ENCODE assay signal across 1 cellular context in the genomic region with DNA sequence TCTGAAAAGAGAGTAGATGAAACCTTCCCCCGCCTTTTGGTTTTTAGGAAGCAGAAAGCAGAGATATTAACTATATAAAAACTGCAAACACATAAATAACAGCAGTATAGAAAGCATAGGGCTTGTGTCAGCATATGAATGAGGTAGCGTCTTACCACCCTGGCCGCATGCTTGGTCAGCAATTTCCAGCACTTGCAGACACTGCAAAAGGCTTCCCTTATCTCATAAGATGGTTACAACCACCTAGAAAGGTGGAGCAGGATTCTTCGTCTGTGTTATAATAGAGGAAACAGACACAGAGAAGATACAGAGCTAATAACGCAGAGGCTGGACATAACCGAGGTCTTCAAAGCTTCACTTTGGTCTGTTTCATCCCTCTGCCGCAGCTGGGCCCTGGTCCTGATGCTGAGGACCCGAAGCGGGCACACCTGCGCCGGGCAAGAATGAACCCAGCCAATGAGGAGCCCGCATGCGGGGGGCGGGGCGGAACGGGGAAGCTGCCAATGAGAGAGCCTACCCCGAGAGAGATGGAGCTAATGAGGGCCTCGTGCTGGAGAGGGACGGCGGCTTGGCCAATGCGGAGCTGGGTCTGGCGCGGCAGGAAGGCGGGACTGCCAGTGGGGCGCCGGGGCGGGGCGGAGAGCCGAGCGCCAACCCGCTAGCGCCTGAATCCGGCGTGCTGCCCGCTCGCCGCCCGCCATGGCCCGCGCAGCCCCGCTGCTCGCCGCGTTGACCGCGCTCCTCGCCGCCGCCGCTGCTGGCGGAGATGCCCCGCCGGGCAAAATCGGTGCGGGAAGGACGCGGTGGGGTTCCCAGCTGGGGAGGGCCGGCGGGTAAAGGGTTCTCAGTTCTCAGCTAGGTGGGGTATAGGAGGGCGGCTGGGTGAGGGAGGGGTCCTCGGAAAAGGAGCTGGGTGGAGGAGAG.
A peak's percentile ranks its signal among the peaks of the same experiment; 100 is the strongest.
TF ChIP-seq lines count a peak whose summit lies in the region.

A gene with protein sequence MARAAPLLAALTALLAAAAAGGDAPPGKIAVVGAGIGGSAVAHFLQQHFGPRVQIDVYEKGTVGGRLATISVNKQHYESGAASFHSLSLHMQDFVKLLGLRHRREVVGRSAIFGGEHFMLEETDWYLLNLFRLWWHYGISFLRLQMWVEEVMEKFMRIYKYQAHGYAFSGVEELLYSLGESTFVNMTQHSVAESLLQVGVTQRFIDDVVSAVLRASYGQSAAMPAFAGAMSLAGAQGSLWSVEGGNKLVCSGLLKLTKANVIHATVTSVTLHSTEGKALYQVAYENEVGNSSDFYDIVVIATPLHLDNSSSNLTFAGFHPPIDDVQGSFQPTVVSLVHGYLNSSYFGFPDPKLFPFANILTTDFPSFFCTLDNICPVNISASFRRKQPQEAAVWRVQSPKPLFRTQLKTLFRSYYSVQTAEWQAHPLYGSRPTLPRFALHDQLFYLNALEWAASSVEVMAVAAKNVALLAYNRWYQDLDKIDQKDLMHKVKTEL (plus strand): TSS at position 677 of the 924 bp plus-strand sequence. CDS start 23 bp downstream, at position 700.

TF ChIP-seq in GM12878, 131 proteins besides CTCF, POLR2A, EP300 and RAD21 (continued from another document and continues in another):
- TF ChIP-seq, protein P1, sequence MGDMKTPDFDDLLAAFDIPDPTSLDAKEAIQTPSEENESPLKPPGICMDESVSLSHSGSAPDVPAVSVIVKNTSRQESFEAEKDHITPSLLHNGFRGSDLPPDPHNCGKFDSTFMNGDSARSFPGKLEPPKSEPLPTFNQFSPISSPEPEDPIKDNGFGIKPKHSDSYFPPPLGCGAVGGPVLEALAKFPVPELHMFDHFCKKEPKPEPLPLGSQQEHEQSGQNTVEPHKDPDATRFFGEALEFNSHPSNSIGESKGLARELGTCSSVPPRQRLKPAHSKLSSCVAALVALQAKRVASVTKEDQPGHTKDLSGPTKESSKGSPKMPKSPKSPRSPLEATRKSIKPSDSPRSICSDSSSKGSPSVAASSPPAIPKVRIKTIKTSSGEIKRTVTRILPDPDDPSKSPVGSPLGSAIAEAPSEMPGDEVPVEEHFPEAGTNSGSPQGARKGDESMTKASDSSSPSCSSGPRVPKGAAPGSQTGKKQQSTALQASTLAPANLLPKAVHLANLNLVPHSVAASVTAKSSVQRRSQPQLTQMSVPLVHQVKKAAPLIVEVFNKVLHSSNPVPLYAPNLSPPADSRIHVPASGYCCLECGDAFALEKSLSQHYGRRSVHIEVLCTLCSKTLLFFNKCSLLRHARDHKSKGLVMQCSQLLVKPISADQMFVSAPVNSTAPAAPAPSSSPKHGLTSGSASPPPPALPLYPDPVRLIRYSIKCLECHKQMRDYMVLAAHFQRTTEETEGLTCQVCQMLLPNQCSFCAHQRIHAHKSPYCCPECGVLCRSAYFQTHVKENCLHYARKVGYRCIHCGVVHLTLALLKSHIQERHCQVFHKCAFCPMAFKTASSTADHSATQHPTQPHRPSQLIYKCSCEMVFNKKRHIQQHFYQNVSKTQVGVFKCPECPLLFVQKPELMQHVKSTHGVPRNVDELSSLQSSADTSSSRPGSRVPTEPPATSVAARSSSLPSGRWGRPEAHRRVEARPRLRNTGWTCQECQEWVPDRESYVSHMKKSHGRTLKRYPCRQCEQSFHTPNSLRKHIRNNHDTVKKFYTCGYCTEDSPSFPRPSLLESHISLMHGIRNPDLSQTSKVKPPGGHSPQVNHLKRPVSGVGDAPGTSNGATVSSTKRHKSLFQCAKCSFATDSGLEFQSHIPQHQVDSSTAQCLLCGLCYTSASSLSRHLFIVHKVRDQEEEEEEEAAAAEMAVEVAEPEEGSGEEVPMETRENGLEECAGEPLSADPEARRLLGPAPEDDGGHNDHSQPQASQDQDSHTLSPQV (IDR thresholded peaks at IDR 0.05): no peak
- TF ChIP-seq SUZ12 (IDR thresholded peaks at IDR 0.05; ENCODE audit: unreplicated experiment): no peak
- TF ChIP-seq BMI1 (IDR thresholded peaks at IDR 0.05; ENCODE audit: borderline replicate concordance): no peak
- TF ChIP-seq, protein P2, sequence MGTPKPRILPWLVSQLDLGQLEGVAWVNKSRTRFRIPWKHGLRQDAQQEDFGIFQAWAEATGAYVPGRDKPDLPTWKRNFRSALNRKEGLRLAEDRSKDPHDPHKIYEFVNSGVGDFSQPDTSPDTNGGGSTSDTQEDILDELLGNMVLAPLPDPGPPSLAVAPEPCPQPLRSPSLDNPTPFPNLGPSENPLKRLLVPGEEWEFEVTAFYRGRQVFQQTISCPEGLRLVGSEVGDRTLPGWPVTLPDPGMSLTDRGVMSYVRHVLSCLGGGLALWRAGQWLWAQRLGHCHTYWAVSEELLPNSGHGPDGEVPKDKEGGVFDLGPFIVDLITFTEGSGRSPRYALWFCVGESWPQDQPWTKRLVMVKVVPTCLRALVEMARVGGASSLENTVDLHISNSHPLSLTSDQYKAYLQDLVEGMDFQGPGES (IDR thresholded peaks at IDR 0.05): peak; percentile 93
- TF ChIP-seq, protein P3, sequence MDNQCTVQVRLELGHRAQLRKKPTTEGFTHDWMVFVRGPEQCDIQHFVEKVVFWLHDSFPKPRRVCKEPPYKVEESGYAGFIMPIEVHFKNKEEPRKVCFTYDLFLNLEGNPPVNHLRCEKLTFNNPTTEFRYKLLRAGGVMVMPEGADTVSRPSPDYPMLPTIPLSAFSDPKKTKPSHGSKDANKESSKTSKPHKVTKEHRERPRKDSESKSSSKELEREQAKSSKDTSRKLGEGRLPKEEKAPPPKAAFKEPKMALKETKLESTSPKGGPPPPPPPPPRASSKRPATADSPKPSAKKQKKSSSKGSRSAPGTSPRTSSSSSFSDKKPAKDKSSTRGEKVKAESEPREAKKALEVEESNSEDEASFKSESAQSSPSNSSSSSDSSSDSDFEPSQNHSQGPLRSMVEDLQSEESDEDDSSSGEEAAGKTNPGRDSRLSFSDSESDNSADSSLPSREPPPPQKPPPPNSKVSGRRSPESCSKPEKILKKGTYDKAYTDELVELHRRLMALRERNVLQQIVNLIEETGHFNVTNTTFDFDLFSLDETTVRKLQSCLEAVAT (IDR thresholded peaks at IDR 0.05): 0 out of 2 replicates have a peak, but pooled peaks have one; percentile 14
- no peak for TF ChIP-seq ZZZ3 (IDR thresholded peaks at IDR 0.05; ENCODE audit: control insufficient read depth, insufficient read length, low read depth)
- TF ChIP-seq NFYA (IDR thresholded peaks at IDR 0.05; ENCODE audit: borderline replicate concordance, low read depth, low read length): peak; percentile 49; the same call in 1 of the 2 replicates
- TF ChIP-seq RFX5 (IDR thresholded peaks at IDR 0.05; ENCODE audit: low read depth, low read length): 0 out of 2 replicates have a peak, but pooled peaks have one; percentile 42
- TF ChIP-seq IKZF1 (conservative IDR thresholded peaks at IDR 0.05): peak; percentile 66
- TF ChIP-seq NR2F1 (conservative IDR thresholded peaks at IDR 0.05): peak; percentile 47
- TF ChIP-seq, protein P4, sequence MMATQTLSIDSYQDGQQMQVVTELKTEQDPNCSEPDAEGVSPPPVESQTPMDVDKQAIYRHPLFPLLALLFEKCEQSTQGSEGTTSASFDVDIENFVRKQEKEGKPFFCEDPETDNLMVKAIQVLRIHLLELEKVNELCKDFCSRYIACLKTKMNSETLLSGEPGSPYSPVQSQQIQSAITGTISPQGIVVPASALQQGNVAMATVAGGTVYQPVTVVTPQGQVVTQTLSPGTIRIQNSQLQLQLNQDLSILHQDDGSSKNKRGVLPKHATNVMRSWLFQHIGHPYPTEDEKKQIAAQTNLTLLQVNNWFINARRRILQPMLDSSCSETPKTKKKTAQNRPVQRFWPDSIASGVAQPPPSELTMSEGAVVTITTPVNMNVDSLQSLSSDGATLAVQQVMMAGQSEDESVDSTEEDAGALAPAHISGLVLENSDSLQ (IDR thresholded peaks at IDR 0.05): peak; percentile 98
- no peak for TF ChIP-seq YBX1 (IDR thresholded peaks at IDR 0.05)
- TF ChIP-seq EZH2 (IDR thresholded peaks at IDR 0.05; ENCODE audit: borderline replicate concordance, control insufficient read depth, low read depth, low read length): no peak
- TF ChIP-seq LARP7 (IDR thresholded peaks at IDR 0.05): 0 out of 2 replicates have a peak, but pooled peaks have one; percentile 74
- TF ChIP-seq, protein P5, sequence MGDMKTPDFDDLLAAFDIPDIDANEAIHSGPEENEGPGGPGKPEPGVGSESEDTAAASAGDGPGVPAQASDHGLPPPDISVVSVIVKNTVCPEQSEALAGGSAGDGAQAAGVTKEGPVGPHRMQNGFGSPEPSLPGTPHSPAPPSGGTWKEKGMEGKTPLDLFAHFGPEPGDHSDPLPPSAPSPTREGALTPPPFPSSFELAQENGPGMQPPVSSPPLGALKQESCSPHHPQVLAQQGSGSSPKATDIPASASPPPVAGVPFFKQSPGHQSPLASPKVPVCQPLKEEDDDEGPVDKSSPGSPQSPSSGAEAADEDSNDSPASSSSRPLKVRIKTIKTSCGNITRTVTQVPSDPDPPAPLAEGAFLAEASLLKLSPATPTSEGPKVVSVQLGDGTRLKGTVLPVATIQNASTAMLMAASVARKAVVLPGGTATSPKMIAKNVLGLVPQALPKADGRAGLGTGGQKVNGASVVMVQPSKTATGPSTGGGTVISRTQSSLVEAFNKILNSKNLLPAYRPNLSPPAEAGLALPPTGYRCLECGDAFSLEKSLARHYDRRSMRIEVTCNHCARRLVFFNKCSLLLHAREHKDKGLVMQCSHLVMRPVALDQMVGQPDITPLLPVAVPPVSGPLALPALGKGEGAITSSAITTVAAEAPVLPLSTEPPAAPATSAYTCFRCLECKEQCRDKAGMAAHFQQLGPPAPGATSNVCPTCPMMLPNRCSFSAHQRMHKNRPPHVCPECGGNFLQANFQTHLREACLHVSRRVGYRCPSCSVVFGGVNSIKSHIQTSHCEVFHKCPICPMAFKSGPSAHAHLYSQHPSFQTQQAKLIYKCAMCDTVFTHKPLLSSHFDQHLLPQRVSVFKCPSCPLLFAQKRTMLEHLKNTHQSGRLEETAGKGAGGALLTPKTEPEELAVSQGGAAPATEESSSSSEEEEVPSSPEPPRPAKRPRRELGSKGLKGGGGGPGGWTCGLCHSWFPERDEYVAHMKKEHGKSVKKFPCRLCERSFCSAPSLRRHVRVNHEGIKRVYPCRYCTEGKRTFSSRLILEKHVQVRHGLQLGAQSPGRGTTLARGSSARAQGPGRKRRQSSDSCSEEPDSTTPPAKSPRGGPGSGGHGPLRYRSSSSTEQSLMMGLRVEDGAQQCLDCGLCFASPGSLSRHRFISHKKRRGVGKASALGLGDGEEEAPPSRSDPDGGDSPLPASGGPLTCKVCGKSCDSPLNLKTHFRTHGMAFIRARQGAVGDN (IDR thresholded peaks at IDR 0.05): peak; percentile 88
- no peak for TF ChIP-seq MTA3 (IDR thresholded peaks at IDR 0.05; ENCODE audit: borderline replicate concordance, low read length)
- TF ChIP-seq CHD1 (IDR thresholded peaks at IDR 0.05; ENCODE audit: low read depth, low read length): peak; percentile 90; the same call in 1 of the 2 replicates
- no peak for TF ChIP-seq KDM1A (IDR thresholded peaks at IDR 0.05; ENCODE audit: borderline replicate concordance)
- TF ChIP-seq, protein P6, sequence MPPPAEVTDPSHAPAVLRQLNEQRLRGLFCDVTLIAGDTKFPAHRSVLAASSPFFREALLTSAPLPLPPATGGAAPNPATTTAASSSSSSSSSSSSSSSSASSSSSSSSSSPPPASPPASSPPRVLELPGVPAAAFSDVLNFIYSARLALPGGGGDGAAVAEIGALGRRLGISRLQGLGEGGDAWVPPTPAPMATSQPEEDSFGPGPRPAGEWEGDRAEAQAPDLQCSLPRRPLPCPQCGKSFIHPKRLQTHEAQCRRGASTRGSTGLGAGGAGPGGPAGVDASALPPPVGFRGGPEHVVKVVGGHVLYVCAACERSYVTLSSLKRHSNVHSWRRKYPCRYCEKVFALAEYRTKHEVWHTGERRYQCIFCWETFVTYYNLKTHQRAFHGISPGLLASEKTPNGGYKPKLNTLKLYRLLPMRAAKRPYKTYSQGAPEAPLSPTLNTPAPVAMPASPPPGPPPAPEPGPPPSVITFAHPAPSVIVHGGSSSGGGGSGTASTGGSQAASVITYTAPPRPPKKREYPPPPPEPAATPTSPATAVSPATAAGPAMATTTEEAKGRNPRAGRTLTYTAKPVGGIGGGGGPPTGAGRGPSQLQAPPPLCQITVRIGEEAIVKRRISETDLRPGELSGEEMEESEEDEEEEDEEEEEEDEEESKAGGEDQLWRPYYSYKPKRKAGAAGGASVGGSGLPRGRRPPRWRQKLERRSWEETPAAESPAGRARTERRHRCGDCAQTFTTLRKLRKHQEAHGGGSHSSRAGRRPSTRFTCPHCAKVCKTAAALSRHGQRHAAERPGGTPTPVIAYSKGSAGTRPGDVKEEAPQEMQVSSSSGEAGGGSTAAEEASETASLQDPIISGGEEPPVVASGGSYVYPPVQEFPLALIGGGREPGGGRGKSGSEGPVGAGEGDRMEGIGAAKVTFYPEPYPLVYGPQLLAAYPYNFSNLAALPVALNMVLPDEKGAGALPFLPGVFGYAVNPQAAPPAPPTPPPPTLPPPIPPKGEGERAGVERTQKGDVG (CRISPR knock-in tag; IDR thresholded peaks at IDR 0.05): no peak
- no peak for TF ChIP-seq EED (IDR thresholded peaks at IDR 0.05; ENCODE audit: low read depth)
- TF ChIP-seq, protein P7, sequence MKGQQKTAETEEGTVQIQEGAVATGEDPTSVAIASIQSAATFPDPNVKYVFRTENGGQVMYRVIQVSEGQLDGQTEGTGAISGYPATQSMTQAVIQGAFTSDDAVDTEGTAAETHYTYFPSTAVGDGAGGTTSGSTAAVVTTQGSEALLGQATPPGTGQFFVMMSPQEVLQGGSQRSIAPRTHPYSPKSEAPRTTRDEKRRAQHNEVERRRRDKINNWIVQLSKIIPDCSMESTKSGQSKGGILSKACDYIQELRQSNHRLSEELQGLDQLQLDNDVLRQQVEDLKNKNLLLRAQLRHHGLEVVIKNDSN (IDR thresholded peaks at IDR 0.05; ENCODE audit: borderline replicate concordance, extremely low read length, insufficient read depth, low read depth, low read length): peak; percentile 21
- no peak for TF ChIP-seq TCF12 (IDR thresholded peaks at IDR 0.05; ENCODE audit: low read depth, low read length)
- no peak for TF ChIP-seq NR2C2 (IDR thresholded peaks at IDR 0.05; ENCODE audit: borderline replicate concordance, control insufficient read depth, insufficient read length, low read depth)
- no peak for TF ChIP-seq TAF1 (IDR thresholded peaks at IDR 0.05; ENCODE audit: borderline replicate concordance, low read depth, low read length)
- TF ChIP-seq ESRRA (IDR thresholded peaks at IDR 0.05; ENCODE audit: low read length): no peak
- peak; percentile 70 for TF ChIP-seq FOS (IDR thresholded peaks at IDR 0.05; ENCODE audit: borderline replicate concordance, extremely low read depth, insufficient read length)
- no peak for TF ChIP-seq SUPT20H (IDR thresholded peaks at IDR 0.05; ENCODE audit: borderline replicate concordance, control insufficient read depth, low read depth, low read length)
- TF ChIP-seq, protein P8, sequence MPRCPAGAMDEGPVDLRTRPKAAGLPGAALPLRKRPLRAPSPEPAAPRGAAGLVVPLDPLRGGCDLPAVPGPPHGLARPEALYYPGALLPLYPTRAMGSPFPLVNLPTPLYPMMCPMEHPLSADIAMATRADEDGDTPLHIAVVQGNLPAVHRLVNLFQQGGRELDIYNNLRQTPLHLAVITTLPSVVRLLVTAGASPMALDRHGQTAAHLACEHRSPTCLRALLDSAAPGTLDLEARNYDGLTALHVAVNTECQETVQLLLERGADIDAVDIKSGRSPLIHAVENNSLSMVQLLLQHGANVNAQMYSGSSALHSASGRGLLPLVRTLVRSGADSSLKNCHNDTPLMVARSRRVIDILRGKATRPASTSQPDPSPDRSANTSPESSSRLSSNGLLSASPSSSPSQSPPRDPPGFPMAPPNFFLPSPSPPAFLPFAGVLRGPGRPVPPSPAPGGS (IDR thresholded peaks at IDR 0.05; ENCODE audit: borderline replicate concordance, insufficient read depth, low read depth, low read length, poor library complexity, severe bottlenecking): no peak
- TF ChIP-seq ATF7 (IDR thresholded peaks at IDR 0.05; ENCODE audit: low read depth): peak; percentile 98
- no peak for TF ChIP-seq BCL11A (IDR thresholded peaks at IDR 0.05; ENCODE audit: low read depth, low read length)
- no peak; the same call in 1 of the 2 replicates for TF ChIP-seq HCFC1 (IDR thresholded peaks at IDR 0.05; ENCODE audit: low read length)
- no peak for TF ChIP-seq EGR1 (IDR thresholded peaks at IDR 0.05; ENCODE audit: borderline replicate concordance in 1 of 2, low read depth in 2 of 2, low read length in 2 of 2)
